8 cellular contexts compared by ENCODE assay signal in genomic region chr10:133278577-133279265, GRCh38.
DNase-seq lines count a peak whose midpoint lies in the region; ATAC-seq lines count a peak whose summit lies in the region.

No MANE protein-coding gene starts in this region.

- H3K27ac ChIP-seq in epithelial cell of prostate = peak overlapping the region; percentile 90

- DNase-seq in CD1c-positive myeloid dendritic cell (ENCODE audit: extremely low spot score) (peak; percentile 85), HK-2 (ENCODE audit: unreplicated experiment) (peak; percentile 87), UCSD-AML1 (lab: John Stamatoyannopoulos, UW; ENCODE audit: unreplicated experiment) (peak; percentile 90), epithelial cell of prostate (ENCODE audit: low read depth, low spot score) (peak; percentile 72), pons (ENCODE audit: low spot score) (peak; percentile 17), NCI-H2171 treated with DMSO at 0.1 percent for 48 hours (lab: John Stamatoyannopoulos, UW) (no peak), NCI-H82 (lab: John Stamatoyannopoulos, UW) (no peak)

- peak; percentile 36 for ATAC-seq in GM19328 (IDR thresholded peaks at IDR 0.05; ENCODE audit: unreplicated experiment)

Comparison
In these comparisons a context has a peak if more than half of its experiments do, and no peak if none do; other contexts are left out.
1. DNase-seq: peak in CD1c-positive myeloid dendritic cell (single experiment), HK-2 (single experiment), UCSD-AML1 (single experiment), epithelial cell of prostate (single experiment) and pons (single experiment); none in NCI-H2171 treated with DMSO at 0.1 percent for 48 hours (single experiment) and NCI-H82 (single experiment).